Comparison of ENCODE assay signal across 17 cellular contexts in the genomic region with DNA sequence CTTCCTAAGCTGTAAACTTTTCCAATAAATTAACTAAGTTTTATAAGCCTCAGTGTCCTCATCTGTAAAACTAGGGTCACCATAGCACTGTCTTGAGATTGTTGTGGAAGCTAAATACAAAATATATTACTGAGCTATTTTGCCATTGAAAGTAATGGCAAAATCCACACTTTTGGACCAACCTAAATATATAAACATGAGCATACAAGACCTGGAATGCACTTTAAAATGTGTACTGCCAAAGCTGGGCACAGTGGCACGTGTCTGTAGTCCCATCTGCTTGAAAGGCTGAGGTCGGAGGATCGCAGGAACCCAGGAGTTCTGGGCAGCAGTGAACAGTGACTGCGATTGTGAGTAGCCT. TPM values are rescaled to one million over a fixed set of nuclear protein-coding genes. Genes with fewer than 3 reads are reported as not detected.
DNase-seq lines count a peak whose midpoint lies in the region; ATAC-seq, FAIRE-seq and TF ChIP-seq lines count a peak whose summit lies in the region.
"Had no signal": no experiment of that assay in that cellular context is flagged by ENCODE, and none has a peak within 500 bp of the region (broad histone marks: within the 10 kb centered on the region; RNA-seq: fewer than 3 reads in every experiment).

No MANE protein-coding gene starts in this region.

- H3K27me3 ChIP-seq in HCT116 (ENCODE audit: insufficient read depth, low read length) (no peaks in the 10 kb centered on the region), K562 (ENCODE audit: control insufficient read depth in 2 of 2, insufficient read depth in 2 of 2, low read length in 2 of 2) (peaks cover 3 to 9% of the 10 kb centered on the region in 2 experiments; a peak in 2 of 5 replicates), SK-N-SH (ENCODE audit: insufficient read depth) (no peaks in the 10 kb centered on the region)
- H3K27me3 ChIP-seq: BE2C had no signal

- H3K79me2 ChIP-seq in HCT116 (ENCODE audit: insufficient read depth, low read length) (no peaks in the 10 kb centered on the region), K562 (ENCODE audit: control insufficient read depth, insufficient read depth, low read length) (no peaks in the 10 kb centered on the region), SK-N-SH (ENCODE audit: insufficient read depth) (no peaks in the 10 kb centered on the region)

- H3K4me3 Mint-ChIP-seq in progenitor cell of endocrine pancreas (ENCODE audit: low read depth), result no peak overlapping the region
- H3K4me3 Mint-ChIP-seq in activated CD8-positive, alpha-beta T cell treated with anti-CD3 and anti-CD28 coated beads for 36 hours, result no peak overlapping the region
- H3K4me3 Mint-ChIP-seq: CD4-positive, alpha-beta memory T cell; GM23338; H9; HFFc6 had no signal

- no peak for ATAC-seq in HCT116
- ATAC-seq in K562, result no peak
- ATAC-seq in left colon, result peak; percentile 11
- ATAC-seq in GM21360 (IDR thresholded peaks at IDR 0.05; ENCODE audit: unreplicated experiment), result no peak
- no peak for ATAC-seq in activated CD8-positive, alpha-beta T cell treated with anti-CD3 and anti-CD28 coated beads for 36 hours
- ATAC-seq: GM23338 had no signal

- H2AFZ ChIP-seq in HCT116 (ENCODE audit: low read depth, low read length, poor library complexity, severe bottlenecking) (peak overlapping the region; percentile 68), K562 (ENCODE audit: low read depth, low read length) (peak overlapping the region; percentile 53), SK-N-SH (ENCODE audit: low read depth) (no peak overlapping the region)
- H2AFZ ChIP-seq: GM23338 had no signal

- POLR2A ChIA-PET in HCT116 (lab: Charles Lee) (no interaction called here), K562 (lab: Yijun Ruan, JAX) (interaction anchor here (0.9 to 1.1 kb wide), 3 partner anchors 9 to 13 kb away, joined by 3 read pairs; no protein-coding TSS in a partner anchor), SK-N-SH (lab: Yijun Ruan, JAX) (no interaction called here)
- POLR2A ChIA-PET in activated CD8-positive, alpha-beta T cell treated with anti-CD3 and anti-CD28 coated beads for 36 hours (lab: Charles Lee), result no interaction called here

- H3K36me3 ChIP-seq in HCT116 (ENCODE audit: control insufficient read depth in 1 of 2, insufficient read depth in 2 of 2, low read length in 2 of 2), result no peaks in the 10 kb centered on the region
- H3K36me3 ChIP-seq in K562 (ENCODE audit: control insufficient read depth, insufficient read depth, low read length), result no peaks in the 10 kb centered on the region
- no peaks in the 10 kb centered on the region for H3K36me3 ChIP-seq in SK-N-SH (replicated peaks in 1 of 2; ENCODE audit: control insufficient read depth in 1 of 2, insufficient read depth in 2 of 2, low read length in 1 of 2)
- H3K36me3 ChIP-seq: BE2C had no signal

- intact Hi-C loops in HCT116 (cut with micrococcal nuclease) (no loop called here), K562 (cut with micrococcal nuclease) (no loop called here), left colon (cut with DNase I, micrococcal nuclease) (no loop called here)
- intact Hi-C loops in activated CD8-positive, alpha-beta T cell treated with anti-CD3 and anti-CD28 coated beads for 36 hours (cut with micrococcal nuclease), result no loop called here

- H3K9me1 ChIP-seq in K562 (ENCODE audit: control insufficient read depth, insufficient read depth, low read length), result no peaks in the 10 kb centered on the region

- peak overlapping the region; percentile 78 for H3K27ac Mint-ChIP-seq in progenitor cell of endocrine pancreas
- H3K27ac Mint-ChIP-seq in activated CD8-positive, alpha-beta T cell treated with anti-CD3 and anti-CD28 coated beads for 36 hours, result no peak overlapping the region
- H3K27ac Mint-ChIP-seq: CD4-positive, alpha-beta memory T cell; GM23338; HFFc6 had no signal

- no peak for FAIRE-seq in K562 (lab: Jason Lieb, UNC)
- FAIRE-seq: A204.1 had no signal

- peaks cover 21% of the 10 kb centered on the region for H3K4me1 Mint-ChIP-seq in progenitor cell of endocrine pancreas (ENCODE audit: low read depth)
- H3K4me1 Mint-ChIP-seq in activated CD8-positive, alpha-beta T cell treated with anti-CD3 and anti-CD28 coated beads for 36 hours (ENCODE audit: low read depth), result no peaks in the 10 kb centered on the region
- H3K4me1 Mint-ChIP-seq: CD4-positive, alpha-beta memory T cell had no signal

- H3K9ac ChIP-seq in HCT116 (ENCODE audit: low read length) (no peak overlapping the region), K562 (ENCODE audit: insufficient read depth in 1 of 2, low read depth in 2 of 2, low read length in 2 of 2) (no peak overlapping the region), SK-N-SH (no peak overlapping the region)

- H3K9me3 ChIP-seq in HCT116 (ENCODE audit: control insufficient read depth in 1 of 2, insufficient read depth in 1 of 2, low read depth in 1 of 2, low read length in 2 of 2) (no peaks in the 10 kb centered on the region), K562 (replicated peaks; ENCODE audit: control insufficient read depth, insufficient read depth, low read depth, low read length) (no peaks in the 10 kb centered on the region), SK-N-SH (no peaks in the 10 kb centered on the region)
- H3K9me3 ChIP-seq: BE2C had no signal

- H3K9me2 ChIP-seq in HCT116 (ENCODE audit: insufficient read depth), result no peaks in the 10 kb centered on the region
- no peaks in the 10 kb centered on the region for H3K9me2 ChIP-seq in SK-N-SH

- no TSS peak for BruUV-seq in HCT116 (replicated peaks; lab: Mats Ljungman, UMichigan)
- no TSS peak for BruUV-seq in K562 (replicated peaks; lab: Mats Ljungman, UMichigan)

- TF ChIP-seq EP300 in K562 (IDR thresholded peaks at IDR 0.05; ENCODE audit: low read length) (no peak), SK-N-SH (IDR thresholded peaks at IDR 0.05; ENCODE audit: borderline replicate concordance in 1 of 2, low read depth in 1 of 2, low read length in 1 of 2) (no peak)

- H4K20me1 ChIP-seq in HCT116 (ENCODE audit: insufficient read depth) (no peaks in the 10 kb centered on the region), K562 (replicated peaks; ENCODE audit: control insufficient read depth, insufficient read depth, low read length) (no peaks in the 10 kb centered on the region), SK-N-SH (ENCODE audit: insufficient read depth) (no peaks in the 10 kb centered on the region)

- TF ChIP-seq RAD21 in HCT116 (IDR thresholded peaks at IDR 0.05; ENCODE audit: low read depth), result no peak
- TF ChIP-seq RAD21 in K562 (CRISPR knock-in tag; conservative IDR thresholded peaks at IDR 0.05 in 1 of 2, IDR thresholded peaks at IDR 0.05 in 1 of 2), result no peak
- TF ChIP-seq RAD21 in SK-N-SH (IDR thresholded peaks at IDR 0.05; ENCODE audit: low read length), result no peak

- no peaks in the 10 kb centered on the region for H3K4me1 ChIP-seq in HCT116 (ENCODE audit: control insufficient read depth in 1 of 2, insufficient read depth in 2 of 2, low read length in 2 of 2)
- no peaks in the 10 kb centered on the region for H3K4me1 ChIP-seq in K562 (replicated peaks in 1 of 2; ENCODE audit: control insufficient read depth in 2 of 2, insufficient read depth in 2 of 2, low read length in 2 of 2)
- H3K4me1 ChIP-seq in SK-N-SH (ENCODE audit: control insufficient read depth in 1 of 2, insufficient read depth in 2 of 2, low read depth in 1 of 2, low read length in 1 of 2), result no peaks in the 10 kb centered on the region
- H3K4me1 ChIP-seq: BE2C had no signal

- in situ Hi-C loops in K562 (cut with MboI), result no loop called here

- no peak overlapping the region for H3K27ac ChIP-seq in HCT116 (ENCODE audit: low read depth, low read length)
- no peak overlapping the region for H3K27ac ChIP-seq in K562 (ENCODE audit: extremely low read depth, low read depth, low read length)
- H3K27ac ChIP-seq in SK-N-SH (ENCODE audit: low read depth in 2 of 2, low read length in 1 of 2), result no peak overlapping the region
- H3K27ac ChIP-seq: C4-2B had no signal

- no peaks in the 10 kb centered on the region for H3K36me3 Mint-ChIP-seq in progenitor cell of endocrine pancreas (ENCODE audit: insufficient read depth)
- no peaks in the 10 kb centered on the region for H3K36me3 Mint-ChIP-seq in activated CD8-positive, alpha-beta T cell treated with anti-CD3 and anti-CD28 coated beads for 36 hours (ENCODE audit: low read depth)
- H3K36me3 Mint-ChIP-seq: CD4-positive, alpha-beta memory T cell had no signal

- 25% methylated on average over 4 of the region's 4 CpGs for WGBS in K562 (ENCODE audit: insufficient coverage, low coverage, missing lambda C conversion rate)
- WGBS in SK-N-SH (ENCODE audit: low lambda C conversion rate), result 73% methylated on average over 4 of the region's 4 CpGs

- no peak for DNase-seq in HCT116 (ENCODE audit: low read depth, low spot score)
- DNase-seq in K562 (ENCODE audit: extremely low read depth in 1 of 4, low spot score in 3 of 4), result no peak
- no peak for DNase-seq in left colon
- DNase-seq in progenitor cell of endocrine pancreas (ENCODE audit: low spot score, unreplicated experiment), result no peak
- DNase-seq in activated CD4-positive, alpha-beta T cell treated with anti-CD3 and anti-CD28 coated beads for 4 hours, result no peak
- no peak for DNase-seq in SK-N-SH
- no peak for DNase-seq in activated CD8-positive, alpha-beta T cell treated with anti-CD3 and anti-CD28 coated beads for 36 hours
- DNase-seq: BE2C; CD4-positive, alpha-beta memory T cell; GF-D8; H9; HFFc6; KBM-7 had no signal

- no peak for TF ChIP-seq CTCF in HCT116 (IDR thresholded peaks at IDR 0.05 in 2 of 3, conservative IDR thresholded peaks at IDR 0.05 in 1 of 3; ENCODE audit: borderline replicate concordance in 1 of 3, insufficient read depth in 1 of 3, low read depth in 2 of 3, low read length in 2 of 3)
- TF ChIP-seq CTCF in K562 (IDR thresholded peaks at IDR 0.05 in 2 of 3, conservative IDR thresholded peaks at IDR 0.05 in 1 of 3; ENCODE audit: insufficient read depth in 2 of 3, low read depth in 1 of 3, low read length in 3 of 3), result no peak
- TF ChIP-seq CTCF in progenitor cell of endocrine pancreas (IDR thresholded peaks at IDR 0.05; ENCODE audit: unreplicated experiment), result no peak
- TF ChIP-seq CTCF in SK-N-SH (IDR thresholded peaks at IDR 0.05), result no peak
- TF ChIP-seq CTCF in activated CD8-positive, alpha-beta T cell treated with anti-CD3 and anti-CD28 coated beads for 36 hours (IDR thresholded peaks at IDR 0.05), result no peak

- no peaks in the 10 kb centered on the region for H3K9me3 Mint-ChIP-seq in progenitor cell of endocrine pancreas (ENCODE audit: low read depth)
- no peaks in the 10 kb centered on the region for H3K9me3 Mint-ChIP-seq in activated CD8-positive, alpha-beta T cell treated with anti-CD3 and anti-CD28 coated beads for 36 hours
- H3K9me3 Mint-ChIP-seq: GM23338, H9, HFFc6 had no signal

- RAD21 ChIA-PET in HCT116 (lab: Charles Lee; ENCODE audit: low non-redundant PET in 1 of 2, low total read pairs in 2 of 2, uncharacterized antibody in 2 of 2, unreplicated experiment in 2 of 2), result no interaction called here

- TF ChIP-seq POLR2A in HCT116 (IDR thresholded peaks at IDR 0.05; ENCODE audit: borderline replicate concordance, extremely low read depth, insufficient read depth, insufficient read length) (no peak), K562 (conservative IDR thresholded peaks at IDR 0.05) (no peak)

- H3F3A ChIP-seq in SK-N-SH (replicated peaks; ENCODE audit: insufficient read depth), result no peaks in the 10 kb centered on the region

- H3K27me3 Mint-ChIP-seq in progenitor cell of endocrine pancreas, result no peaks in the 10 kb centered on the region
- peaks cover 2% of the 10 kb centered on the region for H3K27me3 Mint-ChIP-seq in activated CD8-positive, alpha-beta T cell treated with anti-CD3 and anti-CD28 coated beads for 36 hours
- H3K27me3 Mint-ChIP-seq: CD4-positive, alpha-beta memory T cell had no signal

- CTCF ChIA-PET in HCT116 (lab: Charles Lee), result no interaction called here
- CTCF ChIA-PET in K562 (lab: Yijun Ruan, JAX; ENCODE audit: low intra/inter-chr PET ratio), result no interaction called here
- CTCF ChIA-PET in SK-N-SH (lab: Yijun Ruan, JAX), result no interaction called here
- CTCF ChIA-PET in activated CD8-positive, alpha-beta T cell treated with anti-CD3 and anti-CD28 coated beads for 36 hours (lab: Charles Lee), result no interaction called here

- no peak overlapping the region for H3K4me2 ChIP-seq in HCT116 (ENCODE audit: low read length)
- no peak overlapping the region for H3K4me2 ChIP-seq in K562 (ENCODE audit: insufficient read depth, low read length)
- H3K4me2 ChIP-seq in SK-N-SH, result no peak overlapping the region
- H3K4me2 ChIP-seq: GM23338 had no signal

- H3K4me3 ChIP-seq in HCT116 (replicated peaks in 1 of 2; ENCODE audit: low read depth in 1 of 2, low read length in 2 of 2), result no peak overlapping the region
- H3K4me3 ChIP-seq in K562, result no peak overlapping the region
- no peak overlapping the region for H3K4me3 ChIP-seq in SK-N-SH (ENCODE audit: low read depth in 2 of 2, low read length in 1 of 2)
- H3K4me3 ChIP-seq: GM23338 had no signal

RNA-seq across cellular contexts. Expression of a gene that starts 29.8 kb away (rescaled TPM):
- total RNA-seq in HCT116 (2021; ENCODE audit: unreplicated experiment) (179 TPM), K562 (2014; rRNA removed) (57.6 and 73.2 TPM in 2 replicates), K562 (2014; rRNA removed; fragmentation: Illumina TruSeq; extraction: Trizol) (118 and 135 TPM in 2 replicates), K562 (2015; rRNA removed; fragmentation: Illumina TruSeq; extraction: Trizol) (75.4 and 94.6 TPM in 2 replicates), K562 (2021) (99.3 and 110 TPM in 2 replicates), left colon (10 to 100 TPM; 66.7 to 71.0 TPM), progenitor cell of endocrine pancreas (391 and 408 TPM in 2 replicates)
- polyA plus RNA-seq in HCT116 (2012), result 46.1 and 56.8 TPM in 2 replicates
- 40.4 and 89.7 TPM in 2 replicates for total RNA-seq in K562 (2011; cell fraction: chromatin; rRNA removed; ENCODE audit: low replicate concordance)
- total RNA-seq in K562 (2011; cell fraction: nucleolus; rRNA removed), result 29.2 and 31.7 TPM in 2 replicates
- 62.3 and 112 TPM in 2 replicates for total RNA-seq in K562 (2011; cell fraction: nucleoplasm; rRNA removed)
- polyA plus RNA-seq in K562 (2011; rRNA removed) (83.8 and 100 TPM in 2 replicates), K562 (2014; fragmentation: Illumina TruSeq; extraction: Trizol) (157 and 185 TPM in 2 replicates), K562 (2014; fragmentation: Nextera tagmentation; extraction: Ambion mirVana) (100 to 1,000 TPM; 141 to 165 TPM), K562 (2014; rRNA removed) (76.8 and 105 TPM in 2 replicates), SK-N-SH (2012; rRNA removed) (22.2 and 24.3 TPM in 2 replicates)
- polyA plus RNA-seq in K562 (2011; cell fraction: cytosol; rRNA removed), result 17.5 and 41.7 TPM in 2 replicates
- 24.2 and 26.2 TPM in 2 replicates for polyA plus RNA-seq in K562 (2011; cell fraction: nucleus; rRNA removed)
- polyA plus RNA-seq in K562 (2012), result 45.8 and 57.9 TPM in 2 replicates
- 70.8 and 77.5 TPM in 2 replicates for polyA minus RNA-seq in K562 (2011; rRNA and poly(A)+ RNA removed)
- polyA minus RNA-seq in K562 (2011; cell fraction: cytosol; rRNA and poly(A)+ RNA removed), result 42.1 and 62.9 TPM in 2 replicates
- polyA minus RNA-seq in K562 (2011; cell fraction: nucleus; rRNA and poly(A)+ RNA removed), result 29.1 and 38.5 TPM in 2 replicates
- polyA plus RNA-seq in SK-N-SH (2012; cell fraction: cytosol; rRNA removed), result 37.0 and 47.4 TPM in 2 replicates
- 8.4 and 19.6 TPM in 2 replicates for polyA plus RNA-seq in SK-N-SH (2012; cell fraction: nucleus; rRNA removed)
- 100 to 1,000 TPM; 171 to 184 TPM for total RNA-seq in activated CD8-positive, alpha-beta T cell treated with anti-CD3 and anti-CD28 coated beads for 36 hours
